8 cellular contexts compared by ENCODE assay signal in the genomic region with DNA sequence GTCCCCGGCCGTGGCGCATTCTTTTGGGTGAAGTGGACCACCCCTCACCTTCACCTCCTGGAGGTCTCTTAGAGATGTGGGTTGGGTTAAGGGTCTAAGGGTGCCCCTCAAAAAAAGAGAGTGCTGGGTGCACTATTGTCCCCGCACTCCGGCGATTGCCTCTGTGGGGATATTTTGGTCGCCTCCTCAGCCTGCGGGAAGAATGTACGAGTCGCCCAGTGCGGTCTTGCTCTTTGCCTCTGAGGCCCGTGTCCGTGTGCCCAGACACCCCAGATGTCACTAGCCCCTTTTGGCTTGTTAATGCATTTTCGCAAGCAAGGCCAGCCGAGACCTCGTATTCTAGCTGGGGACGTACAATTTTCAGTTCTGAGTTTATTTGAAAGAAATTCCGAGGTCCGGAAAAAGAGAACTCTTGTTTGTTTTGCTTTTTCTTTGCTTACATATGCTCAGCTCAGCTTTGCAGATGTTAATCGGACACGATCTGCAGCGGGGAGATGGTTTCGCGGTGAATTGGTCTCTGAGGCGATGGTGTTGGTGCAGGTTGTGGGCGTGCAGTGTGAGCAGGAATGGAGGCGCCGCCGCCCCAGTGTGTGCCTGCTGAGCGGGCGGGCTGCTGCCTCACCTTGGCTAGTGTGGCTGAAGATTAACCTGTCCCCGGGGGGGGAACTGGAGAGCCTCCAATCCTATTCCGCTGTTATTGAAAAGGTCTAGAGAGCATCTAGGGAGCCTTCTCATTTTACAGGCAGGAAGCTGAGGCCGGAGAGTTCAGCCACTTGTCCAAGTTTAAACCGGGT. TPM values are rescaled to one million over a fixed set of nuclear protein-coding genes. Genes with fewer than 3 reads are reported as not detected.
DNase-seq lines count a peak whose midpoint lies in the region; ATAC-seq and TF ChIP-seq lines count a peak whose summit lies in the region.

No MANE protein-coding gene starts in this region.

- no peaks in the 10 kb centered on the region for H3K9me3 ChIP-seq in T-helper 17 cell (ENCODE audit: control insufficient read depth, low read length, poor library complexity, severe bottlenecking)

- no peak for TF ChIP-seq CTCF in astrocyte of the spinal cord (IDR thresholded peaks at IDR 0.05; ENCODE audit: low read depth, low read length)

- peak overlapping the region; percentile 79 for H3K4me3 ChIP-seq in astrocyte of the spinal cord (ENCODE audit: low read depth, low read length)

- peaks cover 26% of the 10 kb centered on the region for H3K4me1 Mint-ChIP-seq in T-helper 17 cell

- DNase-seq in NCI-H1436 (lab: John Stamatoyannopoulos, UW) (peak; percentile 9), NCI-H1436 treated with DMSO at 0.1 percent for 48 hours (lab: John Stamatoyannopoulos, UW) (no peak), T-helper 17 cell (peak; percentile 30 to 52 (median 39)), astrocyte of the spinal cord (ENCODE audit: low read depth, low spot score) (peak; percentile 38), iPS-NIHi11 (ENCODE audit: low spot score) (peak; percentile 53), midbrain (lab: John Stamatoyannopoulos, UW) (no peak)
- peak; percentile 84 for DNase-seq in stimulated activated CD4-positive, alpha-beta T cell treated with anti-CD3 and anti-CD28 coated beads, Interleukin-15, amount 100 ng/mL, for 24 hours

- no peaks in the 10 kb centered on the region for H3K27me3 Mint-ChIP-seq in T-helper 17 cell

- H3K4me3 Mint-ChIP-seq in T-helper 17 cell, result peak overlapping the region; percentile 97

- peaks cover 2% of the 10 kb centered on the region for H3K36me3 Mint-ChIP-seq in T-helper 17 cell (ENCODE audit: low read depth)

- peak overlapping the region; percentile 93 for H3K27ac Mint-ChIP-seq in T-helper 17 cell

- in situ Hi-C loops in astrocyte of the spinal cord (cut with HindIII; ENCODE audit: low sequenced_read_pairs), result no loop called here

- peak; percentile 33 for ATAC-seq in HG03442 (IDR thresholded peaks at IDR 0.05; ENCODE audit: unreplicated experiment)
- ATAC-seq in T-helper 17 cell, result peak; percentile 71

RNA-seq across cellular contexts. Expression of a gene that starts 1.4 kb away (rescaled TPM):
- 100 to 1,000 TPM; 109 to 134 TPM for total RNA-seq in T-helper 17 cell

Comparison
In these comparisons a context has a peak if more than half of its experiments do, and no peak if none do; other contexts are left out.
1. DNase-seq: peak in NCI-H1436 (single experiment), T-helper 17 cell (3 of 3), astrocyte of the spinal cord (single experiment), iPS-NIHi11 (single experiment) and stimulated activated CD4-positive, alpha-beta T cell treated with anti-CD3 and anti-CD28 coated beads, Interleukin-15, amount 100 ng/mL, for 24 hours (single experiment); none in NCI-H1436 treated with DMSO at 0.1 percent for 48 hours (single experiment) and midbrain (single experiment).